In the genomic region with DNA sequence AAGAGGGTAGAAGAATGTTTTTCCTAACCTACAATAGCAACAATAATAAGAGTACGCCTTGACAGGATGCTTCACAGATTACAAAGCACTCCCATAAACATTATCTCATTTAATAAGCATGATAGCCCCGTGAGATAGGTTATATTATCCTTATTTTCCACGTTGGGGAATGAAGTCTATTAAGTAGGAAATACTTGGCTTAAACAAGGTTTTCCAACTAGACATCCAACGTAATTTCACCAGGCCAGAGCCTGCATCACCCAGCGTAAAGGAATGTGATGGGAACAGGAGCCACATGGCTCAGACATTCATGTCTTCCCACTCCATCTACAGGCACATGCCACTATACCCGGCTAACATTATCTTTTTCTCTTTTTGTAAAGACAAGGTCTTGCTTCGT, we compare ENCODE assay signal across 18 cellular contexts.
DNase-seq lines count a peak whose midpoint lies in the region; ATAC-seq, FAIRE-seq and TF ChIP-seq lines count a peak whose summit lies in the region.
"Had no signal": no experiment of that assay in that cellular context is flagged by ENCODE, and none has a peak within 500 bp of the region (broad histone marks: within the 10 kb centered on the region; RNA-seq: fewer than 3 reads in every experiment).

No MANE protein-coding gene starts in this region.

- no peak overlapping the region for H2BK120ac ChIP-seq in trophoblast cell (ENCODE audit: insufficient read depth, low read length, poor library complexity)

- 64% methylated on average over 7 of the region's 7 CpGs for WGBS in K562 (ENCODE audit: insufficient coverage, low coverage, missing lambda C conversion rate)
- WGBS in trophoblast cell (ENCODE audit: extremely low coverage, insufficient coverage, insufficient read length) = no CpG with 5 or more reads among the region's 7 CpGs

- H3K9me1 ChIP-seq in K562 (ENCODE audit: control insufficient read depth, insufficient read depth, low read length) = no peaks in the 10 kb centered on the region

- H3K9me2 ChIP-seq in OCI-LY1 (ENCODE audit: low read depth, low read length) = no peaks in the 10 kb centered on the region

- no peak for FAIRE-seq in K562 (lab: Jason Lieb, UNC)
- FAIRE-seq: urothelium cell line had no signal

- TF ChIP-seq RAD21 in K562 (CRISPR knock-in tag; conservative IDR thresholded peaks at IDR 0.05 in 1 of 2, IDR thresholded peaks at IDR 0.05 in 1 of 2) = no peak

- H3K27ac Mint-ChIP-seq in activated CD8-positive, alpha-beta T cell treated with anti-CD3 and anti-CD28 coated beads for 36 hours = peak overlapping the region; percentile 92
- H3K27ac Mint-ChIP-seq in activated CD8-positive, alpha-beta T cell treated with anti-CD3 and anti-CD28 coated beads, Interleukin-2, amount 10 ng/mL, durations not matched to agents 7 days and 5 days = no peak overlapping the region
- H3K27ac Mint-ChIP-seq: nephron progenitor cell had no signal

- BruUV-seq in K562 (replicated peaks; lab: Mats Ljungman, UMichigan) = no TSS peak

- H3K9me3 Mint-ChIP-seq in activated CD8-positive, alpha-beta T cell treated with anti-CD3 and anti-CD28 coated beads for 36 hours = peaks cover 28% of the 10 kb centered on the region
- no peaks in the 10 kb centered on the region for H3K9me3 Mint-ChIP-seq in activated CD8-positive, alpha-beta T cell treated with anti-CD3 and anti-CD28 coated beads, Interleukin-2, amount 10 ng/mL, durations not matched to agents 7 days and 5 days (ENCODE audit: insufficient read depth)

- H3K9ac ChIP-seq in OCI-LY1 (ENCODE audit: low read length) = peak overlapping the region; percentile 60
- no peak overlapping the region for H3K9ac ChIP-seq in K562 (ENCODE audit: insufficient read depth in 1 of 2, low read depth in 2 of 2, low read length in 2 of 2)
- no peak overlapping the region for H3K9ac ChIP-seq in trophoblast cell (ENCODE audit: low read length)
- H3K9ac ChIP-seq: GM23248 had no signal

- no peaks in the 10 kb centered on the region for H3K27me3 Mint-ChIP-seq in activated CD8-positive, alpha-beta T cell treated with anti-CD3 and anti-CD28 coated beads for 36 hours
- H3K27me3 Mint-ChIP-seq in activated CD8-positive, alpha-beta T cell treated with anti-CD3 and anti-CD28 coated beads, Interleukin-2, amount 10 ng/mL, durations not matched to agents 7 days and 5 days (ENCODE audit: low read depth) = no peaks in the 10 kb centered on the region

- H3K79me2 ChIP-seq in OCI-LY1 (ENCODE audit: insufficient read depth, low read length) = no peaks in the 10 kb centered on the region
- H3K79me2 ChIP-seq in K562 (ENCODE audit: control insufficient read depth, insufficient read depth, low read length) = no peaks in the 10 kb centered on the region
- no peaks in the 10 kb centered on the region for H3K79me2 ChIP-seq in trophoblast cell (ENCODE audit: control insufficient read depth, insufficient read depth, low read length, poor library complexity)

- no peaks in the 10 kb centered on the region for H3K27me3 ChIP-seq in OCI-LY1 (ENCODE audit: insufficient read depth, low read length)
- H3K27me3 ChIP-seq in K562 (ENCODE audit: control insufficient read depth in 2 of 2, insufficient read depth in 2 of 2, low read length in 2 of 2) = no peaks in the 10 kb centered on the region
- no peaks in the 10 kb centered on the region for H3K27me3 ChIP-seq in trophoblast cell (ENCODE audit: insufficient read depth, low read length)

- intact Hi-C loops in activated CD8-positive, alpha-beta T cell treated with anti-CD3 and anti-CD28 coated beads for 36 hours (cut with micrococcal nuclease) = no loop called here
- intact Hi-C loops in K562 (cut with micrococcal nuclease) = loop anchor here (10.0 kb wide), 1 partner anchor 58 kb away; no protein-coding TSS in a partner anchor

- H3K23ac ChIP-seq in trophoblast cell (ENCODE audit: low read length) = no peak overlapping the region

- no peak overlapping the region for H3K18ac ChIP-seq in trophoblast cell (ENCODE audit: low read length)

- no peak overlapping the region for H3K4me3 Mint-ChIP-seq in activated CD8-positive, alpha-beta T cell treated with anti-CD3 and anti-CD28 coated beads for 36 hours
- H3K4me3 Mint-ChIP-seq in activated CD8-positive, alpha-beta T cell treated with anti-CD3 and anti-CD28 coated beads, Interleukin-2, amount 10 ng/mL, durations not matched to agents 7 days and 5 days = no peak overlapping the region
- H3K4me3 Mint-ChIP-seq: nephron progenitor cell had no signal

- H3K4me2 ChIP-seq in OCI-LY1 (ENCODE audit: low read length) (peak overlapping the region; percentile 22; the same call in 1 of the 2 replicates), K562 (ENCODE audit: insufficient read depth, low read length) (no peak overlapping the region), trophoblast cell (ENCODE audit: low read length) (no peak overlapping the region)

- H2BK12ac ChIP-seq in trophoblast cell (ENCODE audit: low read length) = peak overlapping the region; percentile 12

- H4K12ac ChIP-seq in trophoblast cell (ENCODE audit: low read depth, low read length) = no peak overlapping the region

- DNase-seq in activated CD8-positive, alpha-beta T cell treated with anti-CD3 and anti-CD28 coated beads for 36 hours = no peak
- no peak for DNase-seq in activated CD8-positive, alpha-beta T cell treated with anti-CD3 and anti-CD28 coated beads, Interleukin-2, amount 10 ng/mL, durations not matched to agents 7 days and 5 days
- DNase-seq in K562 (ENCODE audit: extremely low read depth in 1 of 4, low spot score in 3 of 4) (no peak), trophoblast cell (peak in 1 of 2 donors; percentile 57), HT-29 (ENCODE audit: low spot score) (no peak), NCI-H2171 treated with DMSO at 0.1 percent for 48 hours (lab: John Stamatoyannopoulos, UW) (no peak)
- DNase-seq: activated CD8-positive, alpha-beta memory T cell treated with anti-CD3 and anti-CD28 coated beads, Interleukin-2, amount 50 U/mL, for 4 hours; anterior cingulate cortex; GM23248; NCI-H1048; NCI-H2227 treated with DMSO at 0.1 percent for 48 hours; nephron progenitor cell; stimulated activated CD4-positive, alpha-beta T cell treated with anti-CD3 and anti-CD28 coated beads, Interleukin-4, amount 100 ng/mL, for 4 hours; stimulated activated naive CD4-positive, alpha-beta T cell had no signal

- H3K36me3 ChIP-seq in OCI-LY1 (ENCODE audit: insufficient read depth, low read length) (no peaks in the 10 kb centered on the region), K562 (ENCODE audit: control insufficient read depth, insufficient read depth, low read length) (no peaks in the 10 kb centered on the region), trophoblast cell (ENCODE audit: control insufficient read depth in 1 of 2, insufficient read depth in 2 of 2, low read length in 2 of 2) (no peaks in the 10 kb centered on the region)

- ATAC-seq in activated CD8-positive, alpha-beta T cell treated with anti-CD3 and anti-CD28 coated beads for 36 hours = no peak
- ATAC-seq in activated CD8-positive, alpha-beta T cell treated with anti-CD3 and anti-CD28 coated beads, Interleukin-2, amount 10 ng/mL, durations not matched to agents 7 days and 5 days = no peak
- ATAC-seq in K562 (no peak), GM18498 (IDR thresholded peaks at IDR 0.05; ENCODE audit: unreplicated experiment) (no peak)

- POLR2A ChIA-PET in activated CD8-positive, alpha-beta T cell treated with anti-CD3 and anti-CD28 coated beads for 36 hours (lab: Charles Lee) = interaction anchor here (1.3 to 1.6 kb wide), 3 partner anchors 33 to 94 kb away, joined by 3 to 4 read pairs (median 3); no protein-coding TSS in a partner anchor
- POLR2A ChIA-PET in activated CD8-positive, alpha-beta T cell treated with anti-CD3 and anti-CD28 coated beads, Interleukin-2, amount 10 ng/mL, durations not matched to agents 7 days and 5 days (lab: Charles Lee) = interaction anchor here (0.7 to 2.5 kb wide), 5 partner anchors 26 to 217 kb away, joined by 3 to 11 read pairs (median 10); no protein-coding TSS in a partner anchor
- POLR2A ChIA-PET in K562 (lab: Yijun Ruan, JAX) = interaction anchor here (0.6 kb wide), 1 partner anchor 248 kb away, joined by 4 read pairs; no protein-coding TSS in a partner anchor

- no peak overlapping the region for H2BK5ac ChIP-seq in trophoblast cell (ENCODE audit: low read depth, low read length, poor library complexity)

- CTCF ChIA-PET in activated CD8-positive, alpha-beta T cell treated with anti-CD3 and anti-CD28 coated beads for 36 hours (lab: Charles Lee) = interaction anchor here (0.7 to 2.8 kb wide), 5 partner anchors 9 to 84 kb away, joined by 3 to 9 read pairs (median 3); no protein-coding TSS in a partner anchor
- CTCF ChIA-PET in activated CD8-positive, alpha-beta T cell treated with anti-CD3 and anti-CD28 coated beads, Interleukin-2, amount 10 ng/mL, durations not matched to agents 7 days and 5 days (lab: Charles Lee) = interaction anchor here (1.2 to 2.2 kb wide), 9 partner anchors 9 to 270 kb away, joined by 3 to 12 read pairs (median 4); no protein-coding TSS in a partner anchor
- CTCF ChIA-PET in K562 (lab: Yijun Ruan, JAX; ENCODE audit: low intra/inter-chr PET ratio) = no interaction called here

- peaks cover 7% of the 10 kb centered on the region for H3K79me1 ChIP-seq in trophoblast cell (ENCODE audit: low read length)

- H3K14ac ChIP-seq in trophoblast cell (ENCODE audit: low read length) = no peak overlapping the region

- peak overlapping the region; percentile 93 for H3K27ac ChIP-seq in OCI-LY1 (ENCODE audit: low read depth, low read length, poor library complexity, severe bottlenecking)
- no peak overlapping the region for H3K27ac ChIP-seq in K562 (ENCODE audit: extremely low read depth, low read depth, low read length)
- H3K27ac ChIP-seq in trophoblast cell (ENCODE audit: low read depth, low read length) = no peak overlapping the region
- H3K27ac ChIP-seq: GM23248, VCaP had no signal

- H4K20me1 ChIP-seq in OCI-LY1 (ENCODE audit: insufficient read depth, low read length) (no peaks in the 10 kb centered on the region), K562 (replicated peaks; ENCODE audit: control insufficient read depth, insufficient read depth, low read length) (no peaks in the 10 kb centered on the region)

- H2AFZ ChIP-seq in OCI-LY1 (ENCODE audit: low read length) (peak overlapping the region; percentile 36; the same call in 1 of the 2 replicates), K562 (ENCODE audit: low read depth, low read length) (peak overlapping the region; percentile 46), trophoblast cell (ENCODE audit: insufficient read depth, low read length, poor library complexity) (no peak overlapping the region)
- H2AFZ ChIP-seq: GM23248 had no signal

- peaks cover 72% of the 10 kb centered on the region for H3K4me1 Mint-ChIP-seq in activated CD8-positive, alpha-beta T cell treated with anti-CD3 and anti-CD28 coated beads for 36 hours (ENCODE audit: low read depth)
- peaks cover 63% of the 10 kb centered on the region for H3K4me1 Mint-ChIP-seq in activated CD8-positive, alpha-beta T cell treated with anti-CD3 and anti-CD28 coated beads, Interleukin-2, amount 10 ng/mL, durations not matched to agents 7 days and 5 days (ENCODE audit: low read depth)
- H3K4me1 Mint-ChIP-seq: nephron progenitor cell had no signal

- no peak for TF ChIP-seq POLR2A in K562 (conservative IDR thresholded peaks at IDR 0.05)

- TF ChIP-seq EP300 in K562 (IDR thresholded peaks at IDR 0.05; ENCODE audit: low read length) = no peak

- no peaks in the 10 kb centered on the region for H3K9me3 ChIP-seq in OCI-LY1 (ENCODE audit: low read length)
- no peaks in the 10 kb centered on the region for H3K9me3 ChIP-seq in K562 (replicated peaks; ENCODE audit: control insufficient read depth, insufficient read depth, low read depth, low read length)
- no peaks in the 10 kb centered on the region for H3K9me3 ChIP-seq in trophoblast cell (ENCODE audit: insufficient read depth, low read depth, low read length)

- H3F3A ChIP-seq in OCI-LY1 (ENCODE audit: insufficient read depth, low read length) = no peaks in the 10 kb centered on the region

- no peak overlapping the region for H4K8ac ChIP-seq in trophoblast cell (ENCODE audit: low read depth, low read length)

- H3K4ac ChIP-seq in trophoblast cell (ENCODE audit: low read depth, low read length) = no peak overlapping the region

- H4K91ac ChIP-seq in trophoblast cell (ENCODE audit: low read depth, low read length) = no peak overlapping the region

- H3K4me1 ChIP-seq in OCI-LY1 (ENCODE audit: insufficient read depth, low read length, severe bottlenecking) = peaks cover 47% of the 10 kb centered on the region
- H3K4me1 ChIP-seq in K562 (replicated peaks in 1 of 2; ENCODE audit: control insufficient read depth in 2 of 2, insufficient read depth in 2 of 2, low read length in 2 of 2) = peaks cover 4 to 9% of the 10 kb centered on the region in 2 experiments; a peak in 3 of 5 replicates
- H3K4me1 ChIP-seq in trophoblast cell (ENCODE audit: control insufficient read depth in 1 of 2, insufficient read depth in 2 of 2, low read length in 2 of 2) = peaks cover 1 to 14% of the 10 kb centered on the region in 2 experiments

- H3K4me3 ChIP-seq in OCI-LY1 (ENCODE audit: low read depth, low read length, poor library complexity, severe bottlenecking) = no peak overlapping the region
- H3K4me3 ChIP-seq in K562 = no peak overlapping the region
- H3K4me3 ChIP-seq in trophoblast cell (ENCODE audit: low read depth, low read length) = no peak overlapping the region
- H3K4me3 ChIP-seq: GM23248 had no signal

- in situ Hi-C loops in K562 (cut with MboI) = loop anchor here (10.0 kb wide), 1 partner anchor 268 kb away; no protein-coding TSS in a partner anchor

- H2AK5ac ChIP-seq in trophoblast cell (ENCODE audit: low read length) = no peak overlapping the region

- TF ChIP-seq CTCF in activated CD8-positive, alpha-beta T cell treated with anti-CD3 and anti-CD28 coated beads for 36 hours (IDR thresholded peaks at IDR 0.05) = no peak
- no peak for TF ChIP-seq CTCF in OCI-LY1 (IDR thresholded peaks at IDR 0.05; ENCODE audit: low read length)
- TF ChIP-seq CTCF in K562 (IDR thresholded peaks at IDR 0.05 in 2 of 3, conservative IDR thresholded peaks at IDR 0.05 in 1 of 3; ENCODE audit: insufficient read depth in 2 of 3, low read depth in 1 of 3, low read length in 3 of 3) = no peak

- H3K36me3 Mint-ChIP-seq in activated CD8-positive, alpha-beta T cell treated with anti-CD3 and anti-CD28 coated beads for 36 hours (ENCODE audit: low read depth) = peaks cover 68% of the 10 kb centered on the region
- peaks cover 35% of the 10 kb centered on the region for H3K36me3 Mint-ChIP-seq in activated CD8-positive, alpha-beta T cell treated with anti-CD3 and anti-CD28 coated beads, Interleukin-2, amount 10 ng/mL, durations not matched to agents 7 days and 5 days (ENCODE audit: low read depth)
